8 cellular contexts compared by ENCODE assay signal in the genomic region with DNA sequence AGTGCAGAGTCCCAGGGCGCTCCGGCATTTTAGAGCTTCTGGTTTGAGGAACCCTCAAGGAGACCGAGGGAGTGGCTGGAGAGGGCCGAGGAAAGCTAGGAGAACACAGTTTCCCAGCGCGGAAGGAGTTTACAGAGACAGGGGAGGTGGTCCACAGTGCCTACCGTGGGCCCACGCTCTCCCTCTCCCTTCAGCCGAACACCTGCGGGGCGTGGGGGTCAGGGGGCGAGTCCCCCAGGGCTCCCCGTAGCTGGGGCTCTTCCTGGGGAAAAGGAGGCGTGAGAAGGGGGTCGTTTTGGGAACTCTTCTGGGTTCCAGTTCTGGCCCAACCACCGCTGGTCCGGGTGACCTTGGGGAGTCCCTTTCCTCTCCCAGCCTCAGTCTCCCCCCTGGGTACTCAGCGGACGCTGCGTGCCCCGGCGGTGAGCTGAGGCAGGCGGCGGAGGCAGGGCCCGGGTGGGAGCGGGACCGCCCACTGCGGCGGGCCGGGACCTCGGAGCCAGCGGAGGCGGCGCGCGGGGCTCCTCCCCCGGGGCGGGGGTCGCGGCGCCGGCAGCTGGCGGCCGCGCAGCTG. TPM values are rescaled to one million over a fixed set of nuclear protein-coding genes. Genes with fewer than 3 reads are reported as not detected.
A peak's percentile ranks its signal among the peaks of the same experiment; 100 is the strongest.
DNase-seq lines count a peak whose midpoint lies in the region; ATAC-seq and TF ChIP-seq lines count a peak whose summit lies in the region.

No MANE protein-coding gene starts in this region.

- H3K27me3 ChIP-seq in kidney epithelial cell (ENCODE audit: control insufficient read depth, insufficient read depth, low read length) (peaks cover 46% of the 10 kb centered on the region), subcutaneous abdominal adipose tissue (ENCODE audit: control insufficient read depth in 5 of 5, insufficient read depth in 4 of 5, low read length in 5 of 5) (peaks cover 5 to 31% (median 21%) of the 10 kb centered on the region in 5 donors)

- TF ChIP-seq CTCF in activated CD8-positive, alpha-beta T cell treated with anti-CD3 and anti-CD28 coated beads for 36 hours (IDR thresholded peaks at IDR 0.05) = no peak
- no peak for TF ChIP-seq CTCF in kidney epithelial cell (IDR thresholded peaks at IDR 0.05; ENCODE audit: insufficient read depth, low read length, poor library complexity, severe bottlenecking)

- CTCF ChIA-PET in activated CD8-positive, alpha-beta T cell treated with anti-CD3 and anti-CD28 coated beads for 36 hours (lab: Charles Lee) = interaction anchor here (1.0 kb wide), 1 partner anchor 16 kb away, joined by 3 read pairs; no protein-coding TSS in a partner anchor

- no peak overlapping the region for H3K27ac Mint-ChIP-seq in T-helper 1 cell treated with Interleukin-12 subunit alpha and Interleukin-12 subunit beta and Interleukin-4 antibody, amounts not matched to agents 30 μg/mL and 1 μg/mL, for 36 hours
- no peak overlapping the region for H3K27ac Mint-ChIP-seq in activated CD8-positive, alpha-beta T cell treated with anti-CD3 and anti-CD28 coated beads for 36 hours

- intact Hi-C loops in activated CD8-positive, alpha-beta T cell treated with anti-CD3 and anti-CD28 coated beads for 36 hours (cut with micrococcal nuclease) = no loop called here

- H3K4me1 Mint-ChIP-seq in T-helper 1 cell treated with Interleukin-12 subunit alpha and Interleukin-12 subunit beta and Interleukin-4 antibody, amounts not matched to agents 30 μg/mL and 1 μg/mL, for 36 hours (ENCODE audit: low read depth) = peaks cover 8% of the 10 kb centered on the region
- H3K4me1 Mint-ChIP-seq in activated CD8-positive, alpha-beta T cell treated with anti-CD3 and anti-CD28 coated beads for 36 hours (ENCODE audit: low read depth) = peaks cover 8% of the 10 kb centered on the region

- H3K36me3 Mint-ChIP-seq in T-helper 1 cell treated with Interleukin-12 subunit alpha and Interleukin-12 subunit beta and Interleukin-4 antibody, amounts not matched to agents 30 μg/mL and 1 μg/mL, for 36 hours (ENCODE audit: low read depth) = no peaks in the 10 kb centered on the region
- H3K36me3 Mint-ChIP-seq in activated CD8-positive, alpha-beta T cell treated with anti-CD3 and anti-CD28 coated beads for 36 hours (ENCODE audit: low read depth) = no peaks in the 10 kb centered on the region

- peaks cover 76% of the 10 kb centered on the region for H3K27me3 Mint-ChIP-seq in T-helper 1 cell treated with Interleukin-12 subunit alpha and Interleukin-12 subunit beta and Interleukin-4 antibody, amounts not matched to agents 30 μg/mL and 1 μg/mL, for 36 hours (ENCODE audit: low read depth)
- peaks cover 54% of the 10 kb centered on the region for H3K27me3 Mint-ChIP-seq in activated CD8-positive, alpha-beta T cell treated with anti-CD3 and anti-CD28 coated beads for 36 hours

- no peak for ATAC-seq in activated CD8-positive, alpha-beta T cell treated with anti-CD3 and anti-CD28 coated beads for 36 hours
- no peak for ATAC-seq in HG03571 (IDR thresholded peaks at IDR 0.05; ENCODE audit: unreplicated experiment)

- no peak overlapping the region for H3K27ac ChIP-seq in subcutaneous abdominal adipose tissue (ENCODE audit: low read depth, low read length)

- H3K4me3 ChIP-seq in kidney epithelial cell (ENCODE audit: low read depth, low read length) (peak overlapping the region; percentile 26), subcutaneous abdominal adipose tissue (ENCODE audit: low read depth in 1 of 5, low read length in 5 of 5) (peak overlapping the region in 3 of 5 donors; percentile 34 to 63 (median 47))

- no peaks in the 10 kb centered on the region for H3K9me3 Mint-ChIP-seq in T-helper 1 cell treated with Interleukin-12 subunit alpha and Interleukin-12 subunit beta and Interleukin-4 antibody, amounts not matched to agents 30 μg/mL and 1 μg/mL, for 36 hours
- H3K9me3 Mint-ChIP-seq in activated CD8-positive, alpha-beta T cell treated with anti-CD3 and anti-CD28 coated beads for 36 hours = no peaks in the 10 kb centered on the region

- DNase-seq in T-helper 1 cell = no peak
- no peak for DNase-seq in activated CD8-positive, alpha-beta T cell treated with anti-CD3 and anti-CD28 coated beads for 36 hours
- no peak for DNase-seq in kidney epithelial cell (ENCODE audit: low read depth)
- no peak for DNase-seq in CD1c-positive myeloid dendritic cell (ENCODE audit: extremely low spot score)
- DNase-seq in stimulated activated CD4-positive, alpha-beta T cell treated with anti-CD3 and anti-CD28 coated beads, Interleukin-4, amount 100 ng/mL, for 24 hours = no peak

- H3K9me3 ChIP-seq in subcutaneous abdominal adipose tissue (ENCODE audit: control insufficient read depth in 5 of 5, low read length in 5 of 5) = no peaks in the 10 kb centered on the region

- H3K36me3 ChIP-seq in kidney epithelial cell (ENCODE audit: control insufficient read depth, insufficient read depth, low read length) = no peaks in the 10 kb centered on the region
- no peaks in the 10 kb centered on the region for H3K36me3 ChIP-seq in subcutaneous abdominal adipose tissue (ENCODE audit: control insufficient read depth in 5 of 5, insufficient read depth in 5 of 5, low read length in 5 of 5)

- H3K4me1 ChIP-seq in subcutaneous abdominal adipose tissue (ENCODE audit: control insufficient read depth in 5 of 5, insufficient read depth in 5 of 5, low read length in 5 of 5) = peaks cover 0 to 18% (median 14%) of the 10 kb centered on the region in 5 donors

- POLR2A ChIA-PET in activated CD8-positive, alpha-beta T cell treated with anti-CD3 and anti-CD28 coated beads for 36 hours (lab: Charles Lee) = no interaction called here

- peak overlapping the region; percentile 65 for H3K4me3 Mint-ChIP-seq in T-helper 1 cell treated with Interleukin-12 subunit alpha and Interleukin-12 subunit beta and Interleukin-4 antibody, amounts not matched to agents 30 μg/mL and 1 μg/mL, for 36 hours
- H3K4me3 Mint-ChIP-seq in activated CD8-positive, alpha-beta T cell treated with anti-CD3 and anti-CD28 coated beads for 36 hours = peak overlapping the region; percentile 65

- peak overlapping the region in 1 of 5 donors; percentile 35 for H3K9ac ChIP-seq in subcutaneous abdominal adipose tissue (ENCODE audit: low read length in 5 of 5)

RNA-seq across cellular contexts. Expression of a gene that starts 0.4 kb away (rescaled TPM):
- not detected for total RNA-seq in activated CD8-positive, alpha-beta T cell treated with anti-CD3 and anti-CD28 coated beads for 36 hours
- 0.04 TPM in 1 of 2 replicates, not detected in the other for total RNA-seq in kidney epithelial cell

RNA-seq across cellular contexts. Expression of a gene that starts 58.0 kb away (rescaled TPM):
- total RNA-seq in activated CD8-positive, alpha-beta T cell treated with anti-CD3 and anti-CD28 coated beads for 36 hours = 100 to 1,000 TPM; 156 to 168 TPM
- 111 and 127 TPM in 2 replicates for total RNA-seq in kidney epithelial cell
